In genomic region chr1:53890522-53890941, GRCh38 we compare ENCODE assay signal across 8 cellular contexts. TPM values are rescaled to one million over a fixed set of nuclear protein-coding genes. Genes with fewer than 3 reads are reported as not detected.
DNase-seq lines count a peak whose midpoint lies in the region; ATAC-seq and TF ChIP-seq lines count a peak whose summit lies in the region.

No MANE protein-coding gene starts in this region.

- no peak for TF ChIP-seq POLR2A in HCT116 (IDR thresholded peaks at IDR 0.05; ENCODE audit: borderline replicate concordance, extremely low read depth, insufficient read depth, insufficient read length)

- no peaks in the 10 kb centered on the region for H4K20me1 ChIP-seq in HCT116 (ENCODE audit: insufficient read depth)

- H3K9me3 ChIP-seq in HCT116 (ENCODE audit: control insufficient read depth in 1 of 2, insufficient read depth in 1 of 2, low read depth in 1 of 2, low read length in 2 of 2) (no peaks in the 10 kb centered on the region), ascending aorta (no peaks in the 10 kb centered on the region)

- peaks cover 30 to 36% of the 10 kb centered on the region in 2 donors for H3K4me1 Mint-ChIP-seq in natural killer cell

- no TSS peak for BruUV-seq in HCT116 (replicated peaks; lab: Mats Ljungman, UMichigan)

- peak overlapping the region; percentile 82 for H3K4me2 ChIP-seq in HCT116 (ENCODE audit: low read length)

- H3K9ac ChIP-seq in HCT116 (ENCODE audit: low read length): peak overlapping the region; percentile 64

- intact Hi-C loops in HCT116 (cut with micrococcal nuclease): no loop called here
- intact Hi-C loops in ascending aorta (cut with DNase I): loop anchor here (10.0 kb wide), 1 partner anchor 604 kb away; no protein-coding TSS in a partner anchor
- intact Hi-C loops in natural killer cell (cut with micrococcal nuclease): no loop called here

- POLR2A ChIA-PET in HCT116 (lab: Charles Lee): no interaction called here

- ATAC-seq in HCT116 (no peak), natural killer cell (no peak), GM21381 (IDR thresholded peaks at IDR 0.05; ENCODE audit: unreplicated experiment) (no peak), GM21447 (IDR thresholded peaks at IDR 0.05; ENCODE audit: unreplicated experiment) (no peak)

- peaks cover 0 to 5% of the 10 kb centered on the region in 2 donors for H3K27me3 Mint-ChIP-seq in natural killer cell (ENCODE audit: low read depth in 2 of 2)

- DNase-seq in AG09309 (ENCODE audit: low read depth): no peak
- DNase-seq in HCT116 (ENCODE audit: low read depth, low spot score): no peak
- no peak for DNase-seq in ascending aorta (ENCODE audit: low spot score in 2 of 2)
- DNase-seq in natural killer cell: no peak
- no peak for DNase-seq in NCI-H345 (lab: John Stamatoyannopoulos, UW)
- no peak for DNase-seq in AG20443 (ENCODE audit: low spot score)

- H3K27ac Mint-ChIP-seq in natural killer cell: peak overlapping the region; percentile 92 to 95

- RAD21 ChIA-PET in HCT116 (lab: Charles Lee; ENCODE audit: low non-redundant PET in 1 of 2, low total read pairs in 2 of 2, uncharacterized antibody in 2 of 2, unreplicated experiment in 2 of 2): no interaction called here

- H3K9me3 Mint-ChIP-seq in natural killer cell: no peaks in the 10 kb centered on the region

- H2AFZ ChIP-seq in HCT116 (ENCODE audit: low read depth, low read length, poor library complexity, severe bottlenecking): peak overlapping the region; percentile 79

- no peaks in the 10 kb centered on the region for H3K9me2 ChIP-seq in HCT116 (ENCODE audit: insufficient read depth)

- CTCF ChIA-PET in HCT116 (lab: Charles Lee): interaction anchor here (1.0 to 2.5 kb wide), 2 partner anchors 12 to 69 kb away, joined by 3 to 15 read pairs; no protein-coding TSS in a partner anchor

- H3K79me2 ChIP-seq in HCT116 (ENCODE audit: insufficient read depth, low read length): no peaks in the 10 kb centered on the region

- H3K27me3 ChIP-seq in HCT116 (ENCODE audit: insufficient read depth, low read length) (no peaks in the 10 kb centered on the region), ascending aorta (no peaks in the 10 kb centered on the region)

- no peak overlapping the region for H3K27ac ChIP-seq in HCT116 (ENCODE audit: low read depth, low read length)
- peak overlapping the region; percentile 71 to 87 for H3K27ac ChIP-seq in ascending aorta

- peaks cover 8 to 23% of the 10 kb centered on the region in 2 experiments for H3K4me1 ChIP-seq in HCT116 (ENCODE audit: control insufficient read depth in 1 of 2, insufficient read depth in 2 of 2, low read length in 2 of 2)
- H3K4me1 ChIP-seq in ascending aorta: peaks cover 7 to 9% of the 10 kb centered on the region in 2 donors

- H3K4me3 ChIP-seq in AG09309 (ENCODE audit: control insufficient read depth, low read depth, low read length) (peak overlapping the region; percentile 73; the same call in 1 of the 2 replicates), HCT116 (replicated peaks in 1 of 2; ENCODE audit: low read depth in 1 of 2, low read length in 2 of 2) (peak overlapping the region; percentile 86 to 92), ascending aorta (peak overlapping the region; percentile 79 to 83)

- no peak for TF ChIP-seq RAD21 in HCT116 (IDR thresholded peaks at IDR 0.05; ENCODE audit: low read depth)

- H3K36me3 Mint-ChIP-seq in natural killer cell: no peaks in the 10 kb centered on the region

- TF ChIP-seq CTCF in AG09309 (IDR thresholded peaks at IDR 0.05; ENCODE audit: control insufficient read depth, insufficient read depth, low read depth, low read length, missing control alignments) (no peak), HCT116 (IDR thresholded peaks at IDR 0.05 in 2 of 3, conservative IDR thresholded peaks at IDR 0.05 in 1 of 3; ENCODE audit: borderline replicate concordance in 1 of 3, insufficient read depth in 1 of 3, low read depth in 2 of 3, low read length in 2 of 3) (no peak), ascending aorta (IDR thresholded peaks at IDR 0.05) (no peak), natural killer cell (IDR thresholded peaks at IDR 0.05) (no peak)

- peak overlapping the region; percentile 97 for H3K4me3 Mint-ChIP-seq in natural killer cell

- H3K36me3 ChIP-seq in HCT116 (ENCODE audit: control insufficient read depth in 1 of 2, insufficient read depth in 2 of 2, low read length in 2 of 2) (no peaks in the 10 kb centered on the region), ascending aorta (peaks cover 4 to 9% of the 10 kb centered on the region in 2 donors)

TF ChIP-seq in HCT116, 20 proteins besides CTCF, POLR2A, EP300 and RAD21:
- TF ChIP-seq ATF3 (IDR thresholded peaks at IDR 0.05): no peak
- TF ChIP-seq EGR1 (IDR thresholded peaks at IDR 0.05; ENCODE audit: low read depth): no peak
- no peak for TF ChIP-seq CBX3 (IDR thresholded peaks at IDR 0.05; ENCODE audit: low read depth)
- TF ChIP-seq ZNF274 (IDR thresholded peaks at IDR 0.05; ENCODE audit: low read depth, low read length): no peak
- no peak for TF ChIP-seq JUND (IDR thresholded peaks at IDR 0.05)
- TF ChIP-seq YY1 (IDR thresholded peaks at IDR 0.05; ENCODE audit: extremely low read depth, insufficient replicate concordance, low read depth, low read length): no peak
- no peak for TF ChIP-seq REST (IDR thresholded peaks at IDR 0.05; ENCODE audit: low read depth)
- no peak for TF ChIP-seq CEBPB (IDR thresholded peaks at IDR 0.05; ENCODE audit: low read depth)

RNA-seq across cellular contexts. Expression of gene YIPF1, which starts 0.9 kb away (rescaled TPM):
- total RNA-seq in HCT116 (2021; ENCODE audit: unreplicated experiment) (16.4 TPM), ascending aorta (17.0 TPM), natural killer cell (10 to 100 TPM; 13.2 to 20.8 (median 18.0) TPM)
- 13.4 and 15.3 TPM in 2 replicates for polyA plus RNA-seq in HCT116 (2012)

RNA-seq across cellular contexts. Expression of gene DIO1, which starts 3.5 kb away (rescaled TPM):
- not detected for total RNA-seq in HCT116 (2021; ENCODE audit: unreplicated experiment)
- 0.20 TPM in 1 of 2 replicates, not detected in the other for polyA plus RNA-seq in HCT116 (2012)
- total RNA-seq in ascending aorta: not detected
- not detected for total RNA-seq in natural killer cell

RNA-seq across cellular contexts. Expression of gene NDC1, which starts 52.4 kb away (rescaled TPM):
- 54.7 TPM for total RNA-seq in HCT116 (2021; ENCODE audit: unreplicated experiment)
- polyA plus RNA-seq in HCT116 (2012): 18.6 and 22.6 TPM in 2 replicates
- 9.3 TPM for total RNA-seq in ascending aorta
- 1 to 10 TPM; 4.3 to 6.3 (median 5.2) TPM for total RNA-seq in natural killer cell

RNA-seq across cellular contexts. Expression of gene IFT25, which starts 55.0 kb away (rescaled TPM):
- 45.1 TPM for total RNA-seq in HCT116 (2021; ENCODE audit: unreplicated experiment)
- 10.1 and 19.4 TPM in 2 replicates for polyA plus RNA-seq in HCT116 (2012)
- not detected for total RNA-seq in ascending aorta
- total RNA-seq in natural killer cell: 10 to 100 TPM; 41.5 to 54.6 (median 41.6) TPM

RNA-seq across cellular contexts. Expression of gene LRRC42, which starts 55.6 kb away (rescaled TPM):
- total RNA-seq in HCT116 (2021; ENCODE audit: unreplicated experiment) (62.5 TPM), ascending aorta (28.2 TPM), natural killer cell (10 to 100 TPM in 2 of 3 donors, 1 to 10 TPM in 1; 8.9 to 11.1 (median 10.0) TPM)
- 35.3 and 46.9 TPM in 2 replicates for polyA plus RNA-seq in HCT116 (2012)
